Comparison of ENCODE assay signal across 9 cellular contexts in the genomic region with DNA sequence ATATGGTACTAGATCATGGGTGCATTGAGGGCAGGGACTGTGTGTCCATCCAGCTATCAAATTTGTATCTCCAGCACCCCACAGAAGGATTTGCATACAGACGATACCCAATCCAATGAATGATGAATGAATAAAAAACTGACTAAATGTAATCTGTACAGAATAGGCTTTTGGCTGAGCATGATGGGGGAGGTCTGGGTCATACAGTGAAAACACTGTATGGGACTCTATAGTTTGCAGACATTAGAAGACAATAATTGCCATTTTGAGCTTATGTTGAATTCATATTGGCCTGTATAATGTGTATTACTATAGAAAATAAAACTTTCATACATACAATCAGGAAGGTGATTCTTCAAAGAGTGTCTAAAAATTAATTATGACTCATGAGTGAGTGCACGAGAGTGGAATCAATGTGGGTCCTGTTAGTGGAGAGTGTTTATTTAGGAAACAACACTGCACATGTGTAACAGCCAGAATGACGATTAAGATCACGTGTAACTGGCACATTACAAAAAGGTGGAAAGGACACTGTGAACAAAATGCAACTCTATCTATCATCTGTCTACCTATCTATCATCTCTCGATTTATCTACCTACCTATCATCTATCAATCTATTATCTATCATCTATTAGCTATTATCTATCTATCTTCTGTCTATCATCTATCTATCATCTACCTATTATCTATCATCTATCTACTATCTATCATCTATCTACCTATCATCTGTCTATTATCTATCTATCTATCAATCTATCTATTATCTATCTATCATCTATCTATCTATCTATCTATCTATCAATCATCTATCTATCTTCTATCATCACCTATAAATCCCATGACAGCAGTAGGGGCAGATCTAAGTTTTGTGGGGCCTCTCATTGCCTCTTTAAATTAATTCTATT.
DNase-seq lines count a peak whose midpoint lies in the region; ATAC-seq and TF ChIP-seq lines count a peak whose summit lies in the region.
"Had no signal": no experiment of that assay in that cellular context is flagged by ENCODE, and none has a peak within 500 bp of the region (broad histone marks: within the 10 kb centered on the region; RNA-seq: fewer than 3 reads in every experiment).

No MANE protein-coding gene starts in this region.

- ATAC-seq in HG02938 (IDR thresholded peaks at IDR 0.05; ENCODE audit: unreplicated experiment) (peak; percentile 21), upper lobe of left lung (ENCODE audit: low FRiP score in 2 of 2) (no peak), HG03196 (IDR thresholded peaks at IDR 0.05; ENCODE audit: unreplicated experiment) (no peak)
- no peak for ATAC-seq in activated naive CD8-positive, alpha-beta T cell treated with anti-CD3 and anti-CD28 coated beads, Interleukin-2, amount 10 ng/mL, durations not matched to agents 7 days and 5 days (ENCODE audit: low read depth)

- H3K27ac Mint-ChIP-seq in CD4-positive, alpha-beta memory T cell, result peak overlapping the region; percentile 71 to 98 (median 91)
- peak overlapping the region; percentile 28 for H3K27ac Mint-ChIP-seq in activated naive CD8-positive, alpha-beta T cell treated with anti-CD3 and anti-CD28 coated beads, Interleukin-2, amount 10 ng/mL, durations not matched to agents 7 days and 5 days

- no peak overlapping the region for H4K8ac ChIP-seq in mesenchymal stem cell (ENCODE audit: low read length)

- no peak overlapping the region for H3K4ac ChIP-seq in mesenchymal stem cell (ENCODE audit: low read depth in 1 of 2, low read length in 2 of 2)

- H3K4me3 Mint-ChIP-seq in CD4-positive, alpha-beta memory T cell, result peak overlapping the region in 3 of 8 donors; percentile 1 to 22 (median 14)
- H3K4me3 Mint-ChIP-seq in activated naive CD8-positive, alpha-beta T cell treated with anti-CD3 and anti-CD28 coated beads, Interleukin-2, amount 10 ng/mL, durations not matched to agents 7 days and 5 days, result no peak overlapping the region

- H4K91ac ChIP-seq in mesenchymal stem cell (ENCODE audit: low read length), result no peak overlapping the region

- no peak for DNase-seq in CD4-positive, alpha-beta memory T cell
- DNase-seq in activated naive CD8-positive, alpha-beta T cell treated with anti-CD3 and anti-CD28 coated beads, Interleukin-2, amount 10 ng/mL, durations not matched to agents 7 days and 5 days, result no peak
- DNase-seq in mesenchymal stem cell (peak; percentile 63), upper lobe of left lung (no peak), uterus (no peak), MM.1S (no peak)
- DNase-seq: NCI-H446 treated with DMSO at 0.1 percent for 48 hours had no signal

- H3K4me1 ChIP-seq in CD4-positive, alpha-beta memory T cell (ENCODE audit: insufficient read depth, low read length), result peaks cover 23% of the 10 kb centered on the region
- peaks cover 9% of the 10 kb centered on the region for H3K4me1 ChIP-seq in mesenchymal stem cell (ENCODE audit: control insufficient read depth, insufficient read depth, low read depth, low read length)
- peaks cover 7 to 33% (median 13%) of the 10 kb centered on the region in 4 donors for H3K4me1 ChIP-seq in upper lobe of left lung
- H3K4me1 ChIP-seq in uterus, result peaks cover 6% of the 10 kb centered on the region in 2 donors
- H3K4me1 ChIP-seq in MM.1S (ENCODE audit: low read length), result peaks cover 7% of the 10 kb centered on the region; the same call in 1 of the 2 replicates

- H3K9me2 ChIP-seq in MM.1S (replicated peaks; ENCODE audit: insufficient read depth, low read length), result no peaks in the 10 kb centered on the region

- H2AFZ ChIP-seq in mesenchymal stem cell (ENCODE audit: low read depth, low read length), result no peak overlapping the region
- no peak overlapping the region for H2AFZ ChIP-seq in MM.1S (ENCODE audit: low read length)

- H3K36me3 ChIP-seq in CD4-positive, alpha-beta memory T cell (ENCODE audit: insufficient read depth, low read length), result no peaks in the 10 kb centered on the region
- H3K36me3 ChIP-seq in mesenchymal stem cell (ENCODE audit: control insufficient read depth in 1 of 2, insufficient read depth in 2 of 2, low read depth in 1 of 2, low read length in 2 of 2) (no peaks in the 10 kb centered on the region), upper lobe of left lung (no peaks in the 10 kb centered on the region), uterus (no peaks in the 10 kb centered on the region), MM.1S (replicated peaks; ENCODE audit: insufficient read depth, low read length) (no peaks in the 10 kb centered on the region)

- WGBS in mesenchymal stem cell, result 49% methylated on average over 4 of the region's 5 CpGs
- 82% methylated on average over 5 of the region's 5 CpGs for WGBS in upper lobe of left lung, 2 donors

- TF ChIP-seq POLR2A in upper lobe of left lung (IDR thresholded peaks at IDR 0.05), result no peak
- no peak for TF ChIP-seq POLR2A in uterus (IDR thresholded peaks at IDR 0.05)

- no peak overlapping the region for H3K18ac ChIP-seq in mesenchymal stem cell (ENCODE audit: low read depth in 1 of 2, low read length in 2 of 2)

- H2BK12ac ChIP-seq in mesenchymal stem cell (ENCODE audit: low read length in 2 of 2), result peak overlapping the region in 1 of 2 experiments; percentile 23

- no peaks in the 10 kb centered on the region for H3K79me1 ChIP-seq in mesenchymal stem cell (replicated peaks; ENCODE audit: low read length, poor library complexity, severe bottlenecking)

- no peaks in the 10 kb centered on the region for H3K27me3 Mint-ChIP-seq in CD4-positive, alpha-beta memory T cell
- no peaks in the 10 kb centered on the region for H3K27me3 Mint-ChIP-seq in activated naive CD8-positive, alpha-beta T cell treated with anti-CD3 and anti-CD28 coated beads, Interleukin-2, amount 10 ng/mL, durations not matched to agents 7 days and 5 days

- no peaks in the 10 kb centered on the region for H3K9me3 ChIP-seq in CD4-positive, alpha-beta memory T cell (ENCODE audit: control insufficient read depth in 1 of 2, low read length in 2 of 2)
- H3K9me3 ChIP-seq in mesenchymal stem cell (ENCODE audit: control insufficient read depth, low read length) (peaks cover 8% of the 10 kb centered on the region), upper lobe of left lung (peaks cover 0 to 4% (median 0%) of the 10 kb centered on the region in 4 donors), uterus (no peaks in the 10 kb centered on the region), MM.1S (replicated peaks; ENCODE audit: insufficient read depth, low read length) (no peaks in the 10 kb centered on the region)

- no peaks in the 10 kb centered on the region for H3K79me2 ChIP-seq in MM.1S (ENCODE audit: low read length)

- H3K9me3 Mint-ChIP-seq in CD4-positive, alpha-beta memory T cell, result peaks cover 0 to 9% (median 2%) of the 10 kb centered on the region in 8 donors
- H3K9me3 Mint-ChIP-seq in activated naive CD8-positive, alpha-beta T cell treated with anti-CD3 and anti-CD28 coated beads, Interleukin-2, amount 10 ng/mL, durations not matched to agents 7 days and 5 days, result peaks cover 5% of the 10 kb centered on the region

- 0 out of 2 replicates have a peak, but pooled peaks cover 5% of the 10 kb centered on the region for H3F3A ChIP-seq in MM.1S (ENCODE audit: insufficient read depth, low read length)

- H3K4me3 ChIP-seq in CD4-positive, alpha-beta memory T cell (ENCODE audit: low read length in 2 of 2), result no peak overlapping the region
- H3K4me3 ChIP-seq in mesenchymal stem cell (ENCODE audit: insufficient read depth in 1 of 2, low read depth in 1 of 2, low read length in 2 of 2) (peak overlapping the region in 1 of 2 experiments; percentile 41), upper lobe of left lung (no peak overlapping the region), uterus (no peak overlapping the region), MM.1S (ENCODE audit: low read length) (no peak overlapping the region)

- no peak for TF ChIP-seq CTCF in upper lobe of left lung (IDR thresholded peaks at IDR 0.05)
- no peak for TF ChIP-seq CTCF in uterus (IDR thresholded peaks at IDR 0.05)
- TF ChIP-seq CTCF in MM.1S (IDR thresholded peaks at IDR 0.05; ENCODE audit: low read length), result no peak

- H3K14ac ChIP-seq in mesenchymal stem cell (ENCODE audit: low read length in 2 of 2), result no peak overlapping the region

- peaks cover 0 to 4% of the 10 kb centered on the region in 2 donors for H3K36me3 Mint-ChIP-seq in CD4-positive, alpha-beta memory T cell
- peaks cover 1% of the 10 kb centered on the region for H3K36me3 Mint-ChIP-seq in activated naive CD8-positive, alpha-beta T cell treated with anti-CD3 and anti-CD28 coated beads, Interleukin-2, amount 10 ng/mL, durations not matched to agents 7 days and 5 days

- no peaks in the 10 kb centered on the region for H4K20me1 ChIP-seq in MM.1S (ENCODE audit: insufficient read depth, low read length)

- peak overlapping the region; percentile 11 for H3K27ac ChIP-seq in CD4-positive, alpha-beta memory T cell (ENCODE audit: low read depth, low read length)
- H3K27ac ChIP-seq in mesenchymal stem cell (ENCODE audit: low read length, poor library complexity, severe bottlenecking), result peak overlapping the region; percentile 93
- peak overlapping the region in 2 of 4 donors; percentile 55 to 66 for H3K27ac ChIP-seq in upper lobe of left lung
- H3K27ac ChIP-seq in uterus, result peak overlapping the region in 1 of 2 donors; percentile 70
- H3K27ac ChIP-seq in MM.1S (ENCODE audit: low read length), result no peak overlapping the region

- H3K23ac ChIP-seq in mesenchymal stem cell (ENCODE audit: low read length in 2 of 2), result no peak overlapping the region

- no peak overlapping the region for H2BK15ac ChIP-seq in mesenchymal stem cell (ENCODE audit: low read depth, poor library complexity, severe bottlenecking)

- POLR2A ChIA-PET in CD4-positive, alpha-beta memory T cell (lab: Charles Lee; ENCODE audit: partially characterized antibody), result interaction anchor here (0.7 to 1.9 kb wide), 10 partner anchors 9 to 643 kb away, joined by 3 to 10 read pairs (median 4); partner anchors contain the start of gene TLR1
- POLR2A ChIA-PET in activated naive CD8-positive, alpha-beta T cell treated with anti-CD3 and anti-CD28 coated beads, Interleukin-2, amount 10 ng/mL, durations not matched to agents 7 days and 5 days (lab: Charles Lee), result interaction anchor here (1.3 kb wide), 1 partner anchor 15 kb away, joined by 8 read pairs; no protein-coding TSS in a partner anchor

- CTCF ChIA-PET in CD4-positive, alpha-beta memory T cell (lab: Charles Lee; ENCODE audit: partially characterized antibody), result interaction anchor here (1.0 to 1.8 kb wide), 8 partner anchors 8 to 567 kb away, joined by 3 to 15 read pairs (median 3); no protein-coding TSS in a partner anchor

- no peak overlapping the region for H2AK5ac ChIP-seq in mesenchymal stem cell (ENCODE audit: low read length, severe bottlenecking)

- no peak overlapping the region for H2BK120ac ChIP-seq in mesenchymal stem cell (ENCODE audit: low read depth, low read length)

- H3K27me3 ChIP-seq in CD4-positive, alpha-beta memory T cell (ENCODE audit: insufficient read depth, low read length), result no peaks in the 10 kb centered on the region
- H3K27me3 ChIP-seq in mesenchymal stem cell (ENCODE audit: control insufficient read depth in 1 of 2, insufficient read depth in 1 of 2, low read length in 2 of 2) (no peaks in the 10 kb centered on the region), upper lobe of left lung (no peaks in the 10 kb centered on the region), uterus (no peaks in the 10 kb centered on the region), MM.1S (replicated peaks; ENCODE audit: insufficient read depth, low read length) (no peaks in the 10 kb centered on the region)

- H2BK5ac ChIP-seq in mesenchymal stem cell (ENCODE audit: low read depth, low read length, poor library complexity, severe bottlenecking), result peak overlapping the region; percentile 49

- intact Hi-C loops in CD4-positive, alpha-beta memory T cell (cut with micrococcal nuclease), result loop anchor here (1.0 kb wide), 2 partner anchors 16 to 30 kb away; no protein-coding TSS in a partner anchor
- intact Hi-C loops in uterus (cut with DNase I; ENCODE audit: low total_unique reads), result no loop called here

- H3K9ac ChIP-seq in mesenchymal stem cell (ENCODE audit: low read length) (peak overlapping the region; percentile 93), MM.1S (ENCODE audit: low read length) (no peak overlapping the region)

- H3K4me2 ChIP-seq in mesenchymal stem cell (ENCODE audit: low read length, poor library complexity, severe bottlenecking), result no peak overlapping the region
- no peak overlapping the region for H3K4me2 ChIP-seq in MM.1S (ENCODE audit: low read depth, low read length)

- TF ChIP-seq EP300 in upper lobe of left lung (IDR thresholded peaks at IDR 0.05), result no peak

- peaks cover 11 to 45% (median 30%) of the 10 kb centered on the region in 4 donors for H3K4me1 Mint-ChIP-seq in CD4-positive, alpha-beta memory T cell
- H3K4me1 Mint-ChIP-seq in activated naive CD8-positive, alpha-beta T cell treated with anti-CD3 and anti-CD28 coated beads, Interleukin-2, amount 10 ng/mL, durations not matched to agents 7 days and 5 days, result peaks cover 21% of the 10 kb centered on the region
